ENCODE assay signal across 8 cellular contexts in genomic region chr22:20702546-20703413, GRCh38.
DNase-seq lines count a peak whose midpoint lies in the region; ATAC-seq and TF ChIP-seq lines count a peak whose summit lies in the region.
"Not testable (repeated sequence)": the region's sequence is repeated elsewhere in the genome, so short reads cannot be mapped to it uniquely, and the experiment has no call there.

No MANE protein-coding gene starts in this region.

- not testable (repeated sequence) for H3K4me1 ChIP-seq in ovary (ENCODE audit: insufficient read depth); thyroid gland

- H3K4me3 Mint-ChIP-seq in activated naive CD4-positive, alpha-beta T cell treated with anti-CD3 and anti-CD28 coated beads, Interleukin-2, amount 50 U/mL, for 24 hours: peak overlapping the region; percentile 98

- not testable (repeated sequence) for H3K27me3 Mint-ChIP-seq in activated naive CD4-positive, alpha-beta T cell treated with anti-CD3 and anti-CD28 coated beads, Interleukin-2, amount 50 U/mL, for 24 hours

- H3K36me3 Mint-ChIP-seq in activated naive CD4-positive, alpha-beta T cell treated with anti-CD3 and anti-CD28 coated beads, Interleukin-2, amount 50 U/mL, for 24 hours: not testable (repeated sequence)

- peak; percentile 89 for DNase-seq in NCI-H1092 (lab: John Stamatoyannopoulos, UW)
- peak; percentile 47 for DNase-seq in SK-N-MC (ENCODE audit: low read depth, low spot score)
- DNase-seq in head of caudate nucleus: peak; percentile 86 to 97 (median 94)
- DNase-seq in ovary: peak; percentile 97 to 99 (median 98)
- peak; percentile 95 for DNase-seq in thyroid gland

- not testable (repeated sequence) for H3K9me3 ChIP-seq in SK-N-MC (ENCODE audit: low read depth, low read length); ovary; thyroid gland

- not testable (repeated sequence) for TF ChIP-seq EP300 in ovary (IDR thresholded peaks at IDR 0.05)

- not testable (repeated sequence) for H3K9ac ChIP-seq in SK-N-MC (ENCODE audit: insufficient read length)

- H3K4me1 Mint-ChIP-seq in activated naive CD4-positive, alpha-beta T cell treated with anti-CD3 and anti-CD28 coated beads, Interleukin-2, amount 50 U/mL, for 24 hours: peaks cover 15% of the 10 kb centered on the region

- H3K27ac ChIP-seq in SK-N-MC: not testable (repeated sequence)
- peak overlapping the region in 1 of 2 donors; percentile 81 for H3K27ac ChIP-seq in ovary
- H3K27ac ChIP-seq in thyroid gland: peak overlapping the region in 2 of 3 donors; percentile 58 to 61

- intact Hi-C loops in head of caudate nucleus (cut with DNase I); thyroid gland (cut with DNase I): not testable (repeated sequence)
- intact Hi-C loops in ovary (cut with DNase I): loop anchor here in 1 of 4 donors (10.0 kb wide), 1 partner anchor 208 kb away; the partner anchor contains the start of gene KLHL22

- TF ChIP-seq POLR2A in ovary (IDR thresholded peaks at IDR 0.05) (peak; percentile 31), thyroid gland (IDR thresholded peaks at IDR 0.05) (peak in 1 of 2 donors; percentile 65)

- H3K36me3 ChIP-seq in SK-N-MC (ENCODE audit: insufficient read depth, low read length); ovary; thyroid gland: not testable (repeated sequence)

- H3K27me3 ChIP-seq in ovary, thyroid gland: not testable (repeated sequence)

- peak overlapping the region; percentile 96 for H3K27ac Mint-ChIP-seq in activated naive CD4-positive, alpha-beta T cell treated with anti-CD3 and anti-CD28 coated beads, Interleukin-2, amount 50 U/mL, for 24 hours

- WGBS in ovary, 3 donors: 0 to 1% (median 1%) methylated on average over 20 to 59 of the region's 64 CpGs
- 0% methylated on average over 11 to 17 of the region's 64 CpGs for WGBS in thyroid gland, 2 donors

- H3K9me3 Mint-ChIP-seq in activated naive CD4-positive, alpha-beta T cell treated with anti-CD3 and anti-CD28 coated beads, Interleukin-2, amount 50 U/mL, for 24 hours: not testable (repeated sequence)

- ATAC-seq in HG02610 (IDR thresholded peaks at IDR 0.05; ENCODE audit: unreplicated experiment): peak; percentile 74

- H3K4me3 ChIP-seq in GM08714 (ENCODE audit: low read length): peak overlapping the region; percentile 52; the same call in 1 of the 2 replicates
- peak overlapping the region; percentile 75 for H3K4me3 ChIP-seq in SK-N-MC
- peak overlapping the region; percentile 62 for H3K4me3 ChIP-seq in ovary
- peak overlapping the region in 2 of 3 donors; percentile 29 to 38 for H3K4me3 ChIP-seq in thyroid gland (replicated peaks in 1 of 3)

- TF ChIP-seq CTCF in ovary (IDR thresholded peaks at IDR 0.05); thyroid gland (IDR thresholded peaks at IDR 0.05): not testable (repeated sequence)

Comparison
In these comparisons a context has a peak if more than half of its experiments do, and no peak if none do; other contexts are left out.
1. DNase-seq: peak in every context shown above with its lines; median percentile 98 in ovary; 95 in thyroid gland; 94 in head of caudate nucleus; 89 in NCI-H1092; 47 in SK-N-MC.